8 cellular contexts compared by ENCODE assay signal in genomic region chr11:12167098-12167999, GRCh38.
A peak's percentile ranks its signal among the peaks of the same experiment; 100 is the strongest.
DNase-seq lines count a peak whose midpoint lies in the region; ATAC-seq and TF ChIP-seq lines count a peak whose summit lies in the region.

No MANE protein-coding gene starts in this region.

- peak; percentile 53 for DNase-seq in activated CD8-positive, alpha-beta memory T cell treated with anti-CD3 and anti-CD28 coated beads for 24 hours
- no peak for DNase-seq in activated CD8-positive, alpha-beta memory T cell treated with anti-CD3 and anti-CD28 coated beads, Interleukin-2, amount 50 U/mL, for 48 hours
- peak; percentile 92 to 97 for DNase-seq in SW 1271 (lab: John Stamatoyannopoulos, UW)
- DNase-seq in fibroblast of mammary gland (ENCODE audit: low read depth) = peak; percentile 93
- DNase-seq in stimulated activated CD8-positive, alpha-beta memory T cell treated with anti-CD3 and anti-CD28 coated beads, Interleukin-4, amount 100 ng/mL, for 48 hours = peak; percentile 65
- DNase-seq in NCI-H446 (lab: John Stamatoyannopoulos, UW) = no peak
- no peak for DNase-seq in activated effector memory CD4-positive, alpha-beta T cell treated with anti-CD3 and anti-CD28 coated beads, Interleukin-2, amount 50 U/mL, for 16 hours

- TF ChIP-seq CTCF in fibroblast of mammary gland (conservative IDR thresholded peaks at IDR 0.05; ENCODE audit: control insufficient read depth, insufficient read depth, low read depth, low read length) = no peak

- no peak overlapping the region for H3K4me3 ChIP-seq in fibroblast of mammary gland (ENCODE audit: control insufficient read depth, low read depth, low read length)

- no peak for ATAC-seq in HG03097 (IDR thresholded peaks at IDR 0.05; ENCODE audit: low FRiP score, unreplicated experiment)

Comparison
In these comparisons a context has a peak if more than half of its experiments do, and no peak if none do; other contexts are left out.
1. DNase-seq: peak in activated CD8-positive, alpha-beta memory T cell treated with anti-CD3 and anti-CD28 coated beads for 24 hours (single experiment), SW 1271 (2 of 2), fibroblast of mammary gland (single experiment) and stimulated activated CD8-positive, alpha-beta memory T cell treated with anti-CD3 and anti-CD28 coated beads, Interleukin-4, amount 100 ng/mL, for 48 hours (single experiment); none in activated CD8-positive, alpha-beta memory T cell treated with anti-CD3 and anti-CD28 coated beads, Interleukin-2, amount 50 U/mL, for 48 hours (single experiment), NCI-H446 (0 of 2) and activated effector memory CD4-positive, alpha-beta T cell treated with anti-CD3 and anti-CD28 coated beads, Interleukin-2, amount 50 U/mL, for 16 hours (single experiment).